In the genomic region with DNA sequence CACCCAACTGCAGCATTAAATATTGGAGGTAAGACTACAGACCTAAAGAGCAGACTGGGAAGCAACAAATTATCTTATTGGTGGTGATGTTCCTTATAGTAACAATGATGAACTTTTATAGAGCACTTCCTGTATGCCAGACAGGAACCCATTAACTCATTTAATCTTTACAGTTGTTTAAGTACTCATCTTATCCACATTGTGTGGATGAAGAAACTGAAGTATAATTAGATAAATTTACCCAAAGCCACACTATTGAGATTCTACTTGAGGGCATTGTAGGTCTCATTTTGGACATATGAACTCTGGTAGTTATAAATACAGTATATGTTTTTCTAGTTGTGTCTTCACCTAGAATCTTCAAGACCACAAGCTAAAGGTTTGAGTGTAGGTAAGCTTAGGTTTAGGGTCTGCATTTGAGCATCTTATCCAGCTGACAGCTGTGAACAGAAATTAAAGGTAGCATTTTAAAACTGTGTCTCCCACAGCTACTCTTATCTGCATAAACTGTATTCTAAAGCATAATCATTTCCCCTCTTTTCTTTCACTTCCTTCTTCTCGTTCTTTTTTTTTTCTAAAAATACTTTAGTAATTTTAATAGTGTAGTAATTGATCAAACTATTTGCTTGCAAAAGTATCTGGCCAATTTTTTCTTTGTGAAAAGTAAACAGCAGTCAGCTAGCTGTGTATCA, we compare ENCODE assay signal across 10 cellular contexts.
DNase-seq lines count a peak whose midpoint lies in the region; ATAC-seq and TF ChIP-seq lines count a peak whose summit lies in the region.
"Had no signal": no experiment of that assay in that cellular context is flagged by ENCODE, and none has a peak within 500 bp of the region (broad histone marks: within the 10 kb centered on the region; RNA-seq: fewer than 3 reads in every experiment).

No MANE protein-coding gene starts in this region.

- TF ChIP-seq CTCF in type B pancreatic cell (conservative IDR thresholded peaks at IDR 0.05): no peak

- H3K36me3 Mint-ChIP-seq in stimulated activated memory B cell treated with anti-CD40 and anti-IgM and Interleukin-4, amounts not matched to agents 10 μg/mL and 1 μg/mL and 100 μg/mL, for 72 hours: peaks cover 5% of the 10 kb centered on the region
- no peaks in the 10 kb centered on the region for H3K36me3 Mint-ChIP-seq in type B pancreatic cell

- H3K4me1 Mint-ChIP-seq in stimulated activated memory B cell treated with anti-CD40 and anti-IgM and Interleukin-4, amounts not matched to agents 10 μg/mL and 1 μg/mL and 100 μg/mL, for 72 hours: peaks cover 38% of the 10 kb centered on the region
- H3K4me1 Mint-ChIP-seq in type B pancreatic cell (ENCODE audit: unreplicated experiment): no peaks in the 10 kb centered on the region

- no peaks in the 10 kb centered on the region for H3K27me3 Mint-ChIP-seq in stimulated activated memory B cell treated with anti-CD40 and anti-IgM and Interleukin-4, amounts not matched to agents 10 μg/mL and 1 μg/mL and 100 μg/mL, for 72 hours
- no peaks in the 10 kb centered on the region for H3K27me3 Mint-ChIP-seq in type B pancreatic cell

- intact Hi-C loops in head of caudate nucleus (cut with DNase I): no loop called here

- DNase-seq in head of caudate nucleus (no peak), ecto neural progenitor cell (ENCODE audit: low spot score) (no peak), type B pancreatic cell (ENCODE audit: extremely low spot score, unreplicated experiment) (no peak)
- DNase-seq: aorta, NCI-H446 had no signal

- H3K27ac Mint-ChIP-seq in stimulated activated memory B cell treated with anti-CD40 and anti-IgM and Interleukin-4, amounts not matched to agents 10 μg/mL and 1 μg/mL and 100 μg/mL, for 72 hours: peak overlapping the region; percentile 56
- no peak overlapping the region for H3K27ac Mint-ChIP-seq in type B pancreatic cell

- H3K9me3 Mint-ChIP-seq in stimulated activated memory B cell treated with anti-CD40 and anti-IgM and Interleukin-4, amounts not matched to agents 10 μg/mL and 1 μg/mL and 100 μg/mL, for 72 hours: no peaks in the 10 kb centered on the region
- H3K9me3 Mint-ChIP-seq in type B pancreatic cell: no peaks in the 10 kb centered on the region

- peak; percentile 59 for ATAC-seq in GM19025 (IDR thresholded peaks at IDR 0.05; ENCODE audit: low read depth, unreplicated experiment)
- peak; percentile 64 for ATAC-seq in HG02623 (IDR thresholded peaks at IDR 0.05; ENCODE audit: unreplicated experiment)
- ATAC-seq in HG03469 (IDR thresholded peaks at IDR 0.05; ENCODE audit: unreplicated experiment): peak; percentile 54
- peak; percentile 80 for ATAC-seq in stimulated activated memory B cell treated with anti-CD40 and anti-IgM and Interleukin-4, amounts not matched to agents 10 μg/mL and 1 μg/mL and 100 μg/mL, for 72 hours
- ATAC-seq: HepG2 had no signal

- no peak overlapping the region for H3K4me3 Mint-ChIP-seq in stimulated activated memory B cell treated with anti-CD40 and anti-IgM and Interleukin-4, amounts not matched to agents 10 μg/mL and 1 μg/mL and 100 μg/mL, for 72 hours
- H3K4me3 Mint-ChIP-seq in type B pancreatic cell: no peak overlapping the region
